8 cellular contexts compared by ENCODE assay signal in the genomic region with DNA sequence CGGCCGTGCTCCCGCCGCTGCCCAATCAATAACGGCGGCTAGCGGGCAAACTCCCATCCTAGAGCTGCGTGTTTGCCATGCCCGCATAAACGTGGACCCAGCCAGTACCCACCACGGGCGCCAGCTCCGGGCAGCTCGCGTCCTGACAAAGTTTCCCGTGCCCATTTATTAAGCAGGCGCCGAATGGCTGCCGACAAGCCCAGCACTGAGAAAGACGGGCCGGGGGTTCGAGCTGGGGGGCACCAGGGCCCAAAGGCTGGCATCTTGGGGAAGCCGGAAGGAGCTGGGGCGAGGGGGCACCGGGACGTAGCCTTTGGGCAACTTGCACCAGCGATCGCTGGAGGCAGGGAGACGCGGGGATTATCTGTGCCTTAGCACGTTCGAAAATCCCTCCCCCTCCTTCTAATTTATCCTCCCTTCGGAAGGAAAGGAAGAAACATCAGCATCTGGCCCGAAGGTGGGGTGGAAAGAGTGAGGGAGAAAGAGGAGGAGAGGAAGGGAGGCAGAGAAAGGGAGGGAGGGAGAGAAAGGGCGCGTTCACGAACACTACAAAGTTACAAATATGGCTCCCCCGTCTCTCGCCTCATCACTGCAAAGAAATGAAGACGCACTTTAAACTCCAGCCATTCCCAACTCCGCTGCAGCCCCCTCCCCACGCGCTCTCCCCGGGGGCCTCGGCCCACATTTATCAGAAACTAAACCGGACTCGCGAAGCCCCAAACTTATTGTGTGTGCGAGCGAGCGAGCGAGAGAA. TPM values are rescaled to one million over a fixed set of nuclear protein-coding genes. Genes with fewer than 3 reads are reported as not detected.
DNase-seq lines count a peak whose midpoint lies in the region; ATAC-seq, FAIRE-seq and TF ChIP-seq lines count a peak whose summit lies in the region.

No MANE protein-coding gene starts in this region.

- peak overlapping the region; percentile 80 for H3K4me2 ChIP-seq in fibroblast of lung (ENCODE audit: extremely low read depth, insufficient read depth, low read length)

- peak overlapping the region; percentile 89 for H3K27ac ChIP-seq in fibroblast of lung (ENCODE audit: insufficient read depth, low read length)

- TF ChIP-seq POLR2A in GM12892 (IDR thresholded peaks at IDR 0.05; ENCODE audit: low read depth, low read length) = peak; percentile 37

- H3K4me3 Mint-ChIP-seq in activated T-helper 1 cell treated with anti-CD3 and anti-CD28 coated beads, Interleukin-12 subunit alpha, Interleukin-12 subunit beta, Interleukin-2, Interleukin-4 antibody, amounts not matched to agents 30 ng/mL and 10 ng/mL and 1 ng/mL, durations not matched to agents 14 hours and 24 hours and 36 hours = peak overlapping the region; percentile 98
- peak overlapping the region; percentile 100 for H3K4me3 Mint-ChIP-seq in natural killer cell
- H3K4me3 Mint-ChIP-seq in type B pancreatic cell = peak overlapping the region; percentile 98

- peaks cover 5% of the 10 kb centered on the region for H3K4me1 ChIP-seq in fibroblast of lung (ENCODE audit: control insufficient read depth, extremely low read depth, insufficient read depth, low read length)

- no peaks in the 10 kb centered on the region for H3K9me3 ChIP-seq in fibroblast of lung (ENCODE audit: control insufficient read depth, insufficient read depth, low read depth, low read length)

- H3K9me3 Mint-ChIP-seq in activated T-helper 1 cell treated with anti-CD3 and anti-CD28 coated beads, Interleukin-12 subunit alpha, Interleukin-12 subunit beta, Interleukin-2, Interleukin-4 antibody, amounts not matched to agents 30 ng/mL and 10 ng/mL and 1 ng/mL, durations not matched to agents 14 hours and 24 hours and 36 hours = no peaks in the 10 kb centered on the region
- H3K9me3 Mint-ChIP-seq in natural killer cell = no peaks in the 10 kb centered on the region
- H3K9me3 Mint-ChIP-seq in type B pancreatic cell = no peaks in the 10 kb centered on the region

- no peaks in the 10 kb centered on the region for H3K27me3 Mint-ChIP-seq in activated T-helper 1 cell treated with anti-CD3 and anti-CD28 coated beads, Interleukin-12 subunit alpha, Interleukin-12 subunit beta, Interleukin-2, Interleukin-4 antibody, amounts not matched to agents 30 ng/mL and 10 ng/mL and 1 ng/mL, durations not matched to agents 14 hours and 24 hours and 36 hours (ENCODE audit: insufficient read depth)
- no peaks in the 10 kb centered on the region for H3K27me3 Mint-ChIP-seq in natural killer cell (ENCODE audit: low read depth in 2 of 2)
- no peaks in the 10 kb centered on the region for H3K27me3 Mint-ChIP-seq in type B pancreatic cell

- H3K4me3 ChIP-seq in fibroblast of lung (replicated peaks in 1 of 4; ENCODE audit: control extremely low read depth in 1 of 4, insufficient read depth in 1 of 4, low read depth in 3 of 4, low read length in 4 of 4) = peak overlapping the region; percentile 85 to 93 (median 90)

- H3K4me1 Mint-ChIP-seq in activated T-helper 1 cell treated with anti-CD3 and anti-CD28 coated beads, Interleukin-12 subunit alpha, Interleukin-12 subunit beta, Interleukin-2, Interleukin-4 antibody, amounts not matched to agents 30 ng/mL and 10 ng/mL and 1 ng/mL, durations not matched to agents 14 hours and 24 hours and 36 hours (ENCODE audit: low read depth) = peaks cover 48% of the 10 kb centered on the region
- peaks cover 49 to 52% of the 10 kb centered on the region in 2 donors for H3K4me1 Mint-ChIP-seq in natural killer cell
- H3K4me1 Mint-ChIP-seq in type B pancreatic cell (ENCODE audit: unreplicated experiment) = peaks cover 32% of the 10 kb centered on the region

- peak; percentile 30 for DNase-seq in A172 (ENCODE audit: low spot score)
- DNase-seq in GM12892 (ENCODE audit: insufficient read length) = no peak
- DNase-seq in NCI-H748 (lab: John Stamatoyannopoulos, UW; ENCODE audit: unreplicated experiment) = peak; percentile 47
- DNase-seq in activated T-helper 1 cell treated with anti-CD3 and anti-CD28 coated beads, Interleukin-12 subunit alpha, Interleukin-12 subunit beta, Interleukin-2, Interleukin-4 antibody, amounts not matched to agents 30 ng/mL and 10 ng/mL and 1 ng/mL, durations not matched to agents 14 hours and 24 hours and 36 hours (ENCODE audit: low spot score) = peak; percentile 14
- DNase-seq in fibroblast of lung (ENCODE audit: low read depth in 2 of 2) = peak; percentile 61 to 62
- DNase-seq in natural killer cell = peak; percentile 35
- no peak for DNase-seq in type B pancreatic cell (ENCODE audit: extremely low spot score, unreplicated experiment)

- no peaks in the 10 kb centered on the region for H3K27me3 ChIP-seq in fibroblast of lung (ENCODE audit: control insufficient read depth, insufficient read depth, low read length)

- H3K36me3 Mint-ChIP-seq in activated T-helper 1 cell treated with anti-CD3 and anti-CD28 coated beads, Interleukin-12 subunit alpha, Interleukin-12 subunit beta, Interleukin-2, Interleukin-4 antibody, amounts not matched to agents 30 ng/mL and 10 ng/mL and 1 ng/mL, durations not matched to agents 14 hours and 24 hours and 36 hours (ENCODE audit: low read depth) = peaks cover 21% of the 10 kb centered on the region
- no peaks in the 10 kb centered on the region for H3K36me3 Mint-ChIP-seq in natural killer cell
- H3K36me3 Mint-ChIP-seq in type B pancreatic cell = no peaks in the 10 kb centered on the region

- H2AFZ ChIP-seq in fibroblast of lung (ENCODE audit: low read length) = peak overlapping the region; percentile 81

- TF ChIP-seq CTCF in fibroblast of lung (conservative IDR thresholded peaks at IDR 0.05 in 1 of 2, IDR thresholded peaks at IDR 0.05 in 1 of 2; ENCODE audit: low read depth in 1 of 2, low read length in 2 of 2) = no peak
- no peak for TF ChIP-seq CTCF in natural killer cell (IDR thresholded peaks at IDR 0.05)
- no peak for TF ChIP-seq CTCF in type B pancreatic cell (conservative IDR thresholded peaks at IDR 0.05)

- H4K20me1 ChIP-seq in fibroblast of lung (ENCODE audit: control insufficient read depth, extremely low read depth, insufficient read depth, low read length) = no peaks in the 10 kb centered on the region

- H3K27ac Mint-ChIP-seq in activated T-helper 1 cell treated with anti-CD3 and anti-CD28 coated beads, Interleukin-12 subunit alpha, Interleukin-12 subunit beta, Interleukin-2, Interleukin-4 antibody, amounts not matched to agents 30 ng/mL and 10 ng/mL and 1 ng/mL, durations not matched to agents 14 hours and 24 hours and 36 hours = peak overlapping the region; percentile 100
- H3K27ac Mint-ChIP-seq in natural killer cell (peak overlapping the region; percentile 97 to 99), type B pancreatic cell (peak overlapping the region; percentile 99)

- H3K79me2 ChIP-seq in fibroblast of lung (ENCODE audit: control insufficient read depth, insufficient read depth, low read length) = peaks cover 53% of the 10 kb centered on the region

- intact Hi-C loops in activated T-helper 1 cell treated with anti-CD3 and anti-CD28 coated beads, Interleukin-12 subunit alpha, Interleukin-12 subunit beta, Interleukin-2, Interleukin-4 antibody, amounts not matched to agents 30 ng/mL and 10 ng/mL and 1 ng/mL, durations not matched to agents 14 hours and 24 hours and 36 hours (cut with micrococcal nuclease) = loop anchor here (2.0 to 10.0 kb wide), 4 partner anchors 595 to 935 kb away; a partner anchor contains a TSS
- intact Hi-C loops in natural killer cell (cut with micrococcal nuclease) = loop anchor here (5.0 to 10.0 kb wide), 2 partner anchors 37 to 975 kb away; a partner anchor contains a TSS

- H3K36me3 ChIP-seq in fibroblast of lung (ENCODE audit: control insufficient read depth, insufficient read depth, low read length) = no peaks in the 10 kb centered on the region

- ATAC-seq in natural killer cell (peak in 2 of 3 donors; percentile 1 to 6), GM19455 (IDR thresholded peaks at IDR 0.05; ENCODE audit: unreplicated experiment) (no peak)

- FAIRE-seq in GM12892 (lab: Jason Lieb, UNC) = peak; percentile 36

- H3K9ac ChIP-seq in fibroblast of lung (ENCODE audit: insufficient read depth, low read length) = peak overlapping the region; percentile 80

RNA-seq across cellular contexts. Expression of a gene that starts 1.1 kb away (rescaled TPM):
- total RNA-seq in A172 (2014; rRNA removed; shearing (Covaris generic)) = 70.4 and 72.6 TPM in 2 replicates
- polyA plus RNA-seq in GM12892 (2012; ENCODE audit: missing spikeins) = 261 TPM
- 275 TPM in 2 replicates for total RNA-seq in activated T-helper 1 cell treated with anti-CD3 and anti-CD28 coated beads, Interleukin-12 subunit alpha, Interleukin-12 subunit beta, Interleukin-2, Interleukin-4 antibody, amounts not matched to agents 30 ng/mL and 10 ng/mL and 1 ng/mL, durations not matched to agents 14 hours and 24 hours and 36 hours
- total RNA-seq in fibroblast of lung (46.2 and 47.7 TPM in 2 replicates), natural killer cell (100 to 1,000 TPM; 133 to 150 (median 148) TPM), type B pancreatic cell (ENCODE audit: low replicate concordance) (167 and 222 TPM in 2 replicates)
- polyA plus RNA-seq in fibroblast of lung = 53.1 and 54.7 TPM in 2 replicates
- 111 and 134 TPM in 2 replicates for polyA plus RNA-seq in fibroblast of lung (2012)
- 6.4 and 13.6 TPM in 2 replicates for polyA minus RNA-seq in fibroblast of lung (ENCODE audit: low replicate concordance)

Comparison
In these comparisons a context has a peak if more than half of its experiments do, and no peak if none do; other contexts are left out.
1. DNase-seq: peak in A172 (single experiment), NCI-H748 (single experiment), activated T-helper 1 cell treated with anti-CD3 and anti-CD28 coated beads, Interleukin-12 subunit alpha, Interleukin-12 subunit beta, Interleukin-2, Interleukin-4 antibody, amounts not matched to agents 30 ng/mL and 10 ng/mL and 1 ng/mL, durations not matched to agents 14 hours and 24 hours and 36 hours (single experiment), fibroblast of lung (2 of 2) and natural killer cell (single experiment); none in GM12892 (single experiment) and type B pancreatic cell (single experiment).
2. Peak in every context shown above with its lines, with median percentiles within 50 percentile points of each other: H3K27ac Mint-ChIP-seq and H3K4me3 Mint-ChIP-seq.